ENCODE assay signal across 8 cellular contexts in genomic region chr17:74493381-74493833, GRCh38. TPM values are rescaled to one million over a fixed set of nuclear protein-coding genes. Genes with fewer than 3 reads are reported as not detected.
A peak's percentile ranks its signal among the peaks of the same experiment; 100 is the strongest.
DNase-seq lines count a peak whose midpoint lies in the region; ATAC-seq and TF ChIP-seq lines count a peak whose summit lies in the region.

No MANE protein-coding gene starts in this region.

- H3K27ac ChIP-seq in left lung = no peak overlapping the region

- DNase-seq in AML-193 (lab: John Stamatoyannopoulos, UW) (peak; percentile 69 to 70), NCI-H345 treated with DMSO at 0.1 percent for 48 hours (lab: John Stamatoyannopoulos, UW; ENCODE audit: unreplicated experiment) (peak; percentile 64), dedifferentiated amniotic fluid mesenchymal stem cell (ENCODE audit: extremely low spot score) (peak; percentile 61), left lung (peak; percentile 71 to 82)
- DNase-seq in activated CD4-positive, alpha-beta T cell treated with anti-CD3 and anti-CD28 coated beads for 48 hours = peak; percentile 76
- DNase-seq in stimulated activated CD4-positive, alpha-beta T cell treated with anti-CD3 and anti-CD28 coated beads, Interleukin-4, amount 100 ng/mL, for 4 hours = peak; percentile 55 to 62

- peaks cover 0 to 6% of the 10 kb centered on the region in 2 donors for H3K27me3 ChIP-seq in left lung

- peak; percentile 61 for ATAC-seq in GM21786 (IDR thresholded peaks at IDR 0.05; ENCODE audit: unreplicated experiment)
- peak; percentile 98 for ATAC-seq in left lung
- no peak for ATAC-seq in HG03135 (IDR thresholded peaks at IDR 0.05; ENCODE audit: unreplicated experiment)

- peak; percentile 88 to 96 for TF ChIP-seq CTCF in left lung (IDR thresholded peaks at IDR 0.05)

- H3K9me3 ChIP-seq in left lung = no peaks in the 10 kb centered on the region

- no peak overlapping the region for H3K4me3 ChIP-seq in left lung

- H3K36me3 ChIP-seq in left lung = no peaks in the 10 kb centered on the region

- intact Hi-C loops in left lung (cut with DNase I) = no loop called here

- peaks cover 0 to 13% of the 10 kb centered on the region in 2 donors for H3K4me1 ChIP-seq in left lung

RNA-seq across cellular contexts. Expression of gene CD300A, which starts 27.0 kb away (rescaled TPM):
- 10 to 100 TPM in 1 of 2 donors, 1 to 10 TPM in 1; 9.1 to 35.5 TPM for total RNA-seq in left lung

RNA-seq across cellular contexts. Expression of gene CD300LB, which starts 37.9 kb away (rescaled TPM):
- total RNA-seq in left lung = 1 to 10 TPM in 1 of 2 donors, under 1 TPM in 1; 0.58 to 1.6 TPM

RNA-seq across cellular contexts. Expression of gene CD300C, which starts 52.5 kb away (rescaled TPM):
- 10 to 100 TPM in 1 of 2 donors, 1 to 10 TPM in 1; 6.6 to 11.0 TPM for total RNA-seq in left lung
